Comparison of ENCODE assay signal across 9 cellular contexts in the genomic region with DNA sequence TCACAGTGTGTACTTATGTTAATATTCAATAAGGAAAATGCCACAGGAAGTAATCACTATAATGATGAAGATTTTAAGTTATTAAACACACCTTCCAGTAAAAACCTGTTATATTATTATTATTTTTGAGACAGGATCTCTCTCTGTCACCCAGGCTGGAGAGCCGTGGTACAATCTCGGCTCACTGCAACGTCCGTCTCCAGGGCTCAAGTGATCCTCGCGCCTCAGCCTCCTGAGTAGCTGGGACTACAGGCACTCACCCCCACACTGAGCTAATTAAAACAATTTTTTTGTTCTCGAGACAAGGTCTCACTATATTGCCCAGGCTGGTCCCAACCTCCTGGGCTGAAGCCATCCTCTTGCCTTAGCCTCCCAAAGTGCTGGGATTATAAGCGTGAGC. TPM values are rescaled to one million over a fixed set of nuclear protein-coding genes. Genes with fewer than 3 reads are reported as not detected.
A peak's percentile ranks its signal among the peaks of the same experiment; 100 is the strongest.
DNase-seq lines count a peak whose midpoint lies in the region; ATAC-seq, FAIRE-seq and TF ChIP-seq lines count a peak whose summit lies in the region.
"Not testable (repeated sequence)": the region's sequence is repeated elsewhere in the genome, so short reads cannot be mapped to it uniquely, and the experiment has no call there.
"Had no signal": no experiment of that assay in that cellular context is flagged by ENCODE, and none has a peak within 500 bp of the region (broad histone marks: within the 10 kb centered on the region; RNA-seq: fewer than 3 reads in every experiment).

No MANE protein-coding gene starts in this region.

- not testable (repeated sequence) for DNase-seq in A673 (ENCODE audit: low spot score); body of pancreas; colonic mucosa; small intestine; type B pancreatic cell (ENCODE audit: extremely low spot score, unreplicated experiment)
- DNase-seq in islet precursor cell, result peak; percentile 31

- H3K4me3 Mint-ChIP-seq in nephron (peak overlapping the region in 2 of 3 experiments; percentile 27 to 58), type B pancreatic cell (peak overlapping the region; percentile 54)

- CTCF ChIA-PET in A673 (lab: Charles Lee); HEK293 (lab: Yijun Ruan, JAX): not testable (repeated sequence)

- H3K4me1 Mint-ChIP-seq in nephron (peaks cover 27% of the 10 kb centered on the region), type B pancreatic cell (ENCODE audit: unreplicated experiment) (peaks cover 34% of the 10 kb centered on the region)

- not testable (repeated sequence) for H3K4me3 ChIP-seq in A673 (ENCODE audit: low read depth, low read length, poor library complexity, severe bottlenecking); HEK293 (ENCODE audit: low read depth, low read length); body of pancreas; colonic mucosa; small intestine (ENCODE audit: low read depth in 1 of 2, low read length in 2 of 2)

- BruUV-seq in A673 (replicated peaks; lab: Mats Ljungman, UMichigan), result not testable (repeated sequence)

- intact Hi-C loops in A673 (cut with micrococcal nuclease; ENCODE audit: unreplicated experiment); body of pancreas (cut with DNase I); colonic mucosa (cut with DNase I): not testable (repeated sequence)

- POLR2A ChIA-PET in A673 (lab: Charles Lee; ENCODE audit: low non-redundant PET); HEK293 (lab: Yijun Ruan, JAX): not testable (repeated sequence)

- not testable (repeated sequence) for H3K9me3 ChIP-seq in A673 (ENCODE audit: low read depth, low read length, poor library complexity, severe bottlenecking); HEK293 (ENCODE audit: control insufficient read depth, insufficient read depth, low read depth, low read length); body of pancreas; colonic mucosa; small intestine (ENCODE audit: control insufficient read depth, low read depth)

- not testable (repeated sequence) for H3K27me3 ChIP-seq in A673 (replicated peaks; ENCODE audit: insufficient read depth, low read depth, low read length, poor library complexity); body of pancreas; colonic mucosa; small intestine (ENCODE audit: control insufficient read depth in 2 of 2, insufficient read depth in 2 of 2, low read length in 2 of 2)

- FAIRE-seq in small intestine (lab: Jason Lieb, UNC), result not testable (repeated sequence)

- H3K36me3 ChIP-seq in A673 (ENCODE audit: insufficient read depth, low read length, poor library complexity, severe bottlenecking); HEK293 (ENCODE audit: control insufficient read depth in 2 of 2, insufficient read depth in 1 of 2, low read length in 2 of 2); body of pancreas (replicated peaks in 1 of 2; ENCODE audit: insufficient read depth in 1 of 2, low read depth in 2 of 2); colonic mucosa; small intestine (ENCODE audit: control insufficient read depth in 2 of 2, insufficient read depth in 2 of 2, low read length in 2 of 2): not testable (repeated sequence)

- not testable (repeated sequence) for H3K36me3 Mint-ChIP-seq in nephron (ENCODE audit: low read depth); type B pancreatic cell

- H3K27ac Mint-ChIP-seq in nephron, result peak overlapping the region in 2 of 3 experiments; percentile 42 to 92
- H3K27ac Mint-ChIP-seq in type B pancreatic cell, result peak overlapping the region; percentile 62

- not testable (repeated sequence) for TF ChIP-seq POLR2A in body of pancreas (IDR thresholded peaks at IDR 0.05)

- not testable (repeated sequence) for H3K27me3 Mint-ChIP-seq in nephron (ENCODE audit: low read depth); type B pancreatic cell

- peaks cover 16% of the 10 kb centered on the region for H3K4me1 ChIP-seq in A673 (ENCODE audit: insufficient read depth, low read length, poor library complexity, severe bottlenecking)
- H3K4me1 ChIP-seq in HEK293 (ENCODE audit: control insufficient read depth, insufficient read depth, low read length), result peaks cover 19% of the 10 kb centered on the region
- peaks cover 64% of the 10 kb centered on the region for H3K4me1 ChIP-seq in body of pancreas
- H3K4me1 ChIP-seq in colonic mucosa; small intestine (ENCODE audit: control insufficient read depth in 2 of 2, insufficient read depth in 1 of 2, low read depth in 1 of 2, low read length in 1 of 2): not testable (repeated sequence)

- H3K27ac ChIP-seq in A673 (ENCODE audit: low read depth, low read length, poor library complexity, severe bottlenecking) (peak overlapping the region; percentile 41), HEK293 (ENCODE audit: extremely low read depth, low read depth, low read length) (0 out of 2 replicates have a peak overlapping the region, but pooled peaks have one; percentile 31), body of pancreas (peak overlapping the region in 3 of 4 donors; percentile 42 to 75 (median 66)), colonic mucosa (peak overlapping the region; percentile 77), small intestine (ENCODE audit: low read depth in 1 of 2, low read length in 1 of 2) (peak overlapping the region; percentile 62 to 77)

- H3K9ac ChIP-seq in colonic mucosa (ENCODE audit: low read depth in 2 of 2, low read length in 2 of 2), result peak overlapping the region in 1 of 2 donors; percentile 8

- ATAC-seq in body of pancreas, result not testable (repeated sequence)

- 80 to 87% methylated on average over 8 of the region's 8 CpGs for WGBS in body of pancreas, 2 donors
- 63 to 83% (median 67%) methylated on average over 8 of the region's 8 CpGs for WGBS in small intestine, 3 donors

- H3K9me3 Mint-ChIP-seq in nephron, type B pancreatic cell: not testable (repeated sequence)

- not testable (repeated sequence) for TF ChIP-seq CTCF in A673 (conservative IDR thresholded peaks at IDR 0.05; ENCODE audit: low read depth, low read length); HEK293 (tag by site-specific recombination; IDR thresholded peaks at IDR 0.05); body of pancreas (IDR thresholded peaks at IDR 0.05); colonic mucosa (IDR thresholded peaks at IDR 0.05); nephron (IDR thresholded peaks at IDR 0.05; ENCODE audit: unreplicated experiment in 3 of 3); type B pancreatic cell (conservative IDR thresholded peaks at IDR 0.05)

RNA-seq across cellular contexts. Expression of gene PDXDC1, which starts 3.5 kb away (rescaled TPM):
- 101 and 103 TPM in 2 replicates for total RNA-seq in A673 (2021)
- 10 to 100 TPM; 63.3 to 66.2 TPM for total RNA-seq in body of pancreas
- 100 to 1,000 TPM; 253 to 267 TPM for total RNA-seq in colonic mucosa
- 100 to 1,000 TPM; 116 to 176 (median 122) TPM for polyA plus RNA-seq in small intestine
- 130 and 198 TPM in 2 replicates for total RNA-seq in type B pancreatic cell (ENCODE audit: low replicate concordance)

RNA-seq across cellular contexts. Expression of gene NPIPA1, which starts 41.0 kb away (rescaled TPM):
- total RNA-seq in A673 (2021) (161 and 178 TPM in 2 replicates), body of pancreas (10 to 100 TPM; 38.1 to 46.8 TPM), colonic mucosa (10 to 100 TPM; 32.8 to 74.3 TPM), type B pancreatic cell (ENCODE audit: low replicate concordance) (84.4 and 199 TPM in 2 replicates)
- polyA plus RNA-seq in small intestine, result 10 to 100 TPM; 20.8 to 48.3 (median 45.2) TPM
- polyA plus RNA-seq: CD14-positive monocyte had no signal
